Comparison of ENCODE assay signal across 9 cellular contexts in the genomic region with DNA sequence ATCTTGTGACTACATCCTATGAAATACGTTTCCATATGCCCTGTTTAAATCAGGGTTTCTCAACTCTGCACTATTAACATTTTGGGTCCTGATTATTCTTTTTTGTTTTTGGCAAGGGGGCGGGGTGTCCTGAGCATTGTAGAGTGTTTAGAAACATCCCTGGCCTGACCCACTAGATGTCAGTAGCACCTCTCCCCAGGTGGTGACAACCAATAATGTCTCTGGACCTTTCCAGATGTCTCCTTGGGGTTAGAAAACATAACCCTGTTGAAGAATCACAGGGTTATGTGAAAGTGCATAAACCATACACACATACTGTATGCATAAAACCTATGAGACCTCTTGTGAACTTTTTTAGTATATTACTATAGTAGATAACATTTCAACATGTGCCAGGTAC. TPM values are rescaled to one million over a fixed set of nuclear protein-coding genes. Genes with fewer than 3 reads are reported as not detected.
DNase-seq lines count a peak whose midpoint lies in the region; ATAC-seq and TF ChIP-seq lines count a peak whose summit lies in the region.
"Had no signal": no experiment of that assay in that cellular context is flagged by ENCODE, and none has a peak within 500 bp of the region (broad histone marks: within the 10 kb centered on the region; RNA-seq: fewer than 3 reads in every experiment).

No MANE protein-coding gene starts in this region.

- H3K4me3 Mint-ChIP-seq in T-cell (peak overlapping the region; percentile 93 to 96 (median 93)), immature natural killer cell (peak overlapping the region; percentile 96 to 99 (median 97))

- H3K36me3 Mint-ChIP-seq in T-cell (peaks cover 13% of the 10 kb centered on the region), immature natural killer cell (peaks cover 0 to 6% (median 2%) of the 10 kb centered on the region in 3 donors)

- no peak for DNase-seq in AG10803 (ENCODE audit: low read depth)
- no peak for DNase-seq in T-cell
- no peak for DNase-seq in immature natural killer cell
- no peak for DNase-seq in HAP-1 (ENCODE audit: low spot score in 2 of 2)
- DNase-seq in activated effector memory CD4-positive, alpha-beta T cell treated with anti-CD3 and anti-CD28 coated beads, Interleukin-2, amount 50 U/mL, for 16 hours, result no peak
- DNase-seq in head of caudate nucleus, result no peak
- DNase-seq: NCI-H510A had no signal

- no peaks in the 10 kb centered on the region for H3K9me3 ChIP-seq in HAP-1

- CTCF ChIA-PET in T-cell (lab: Charles Lee), result interaction anchor here (0.6 to 0.7 kb wide), 2 partner anchors 85 to 276 kb away, joined by 3 read pairs; no protein-coding TSS in a partner anchor

- intact Hi-C loops in head of caudate nucleus (cut with DNase I), result loop anchor here (5.0 kb wide), 1 partner anchor 155 kb away; a partner anchor contains a TSS

- H3K36me3 ChIP-seq in HAP-1 (replicated peaks), result peaks cover 8% of the 10 kb centered on the region

- in situ Hi-C loops in HAP-1 (cut with MboI; ENCODE audit: low sequenced_read_pairs), result no loop called here

- peak overlapping the region in 1 of 2 donors; percentile 39 for H3K27ac Mint-ChIP-seq in T-cell
- H3K27ac Mint-ChIP-seq in immature natural killer cell, result peak overlapping the region in 5 of 6 donors; percentile 24 to 96 (median 95)

- peak; percentile 32 for ATAC-seq in GM21529 (IDR thresholded peaks at IDR 0.05; ENCODE audit: unreplicated experiment)
- ATAC-seq in T-cell (replicated peaks in 1 of 4), result no peak
- ATAC-seq in GM18909 (IDR thresholded peaks at IDR 0.05; ENCODE audit: poor library complexity, unreplicated experiment), result no peak

- TF ChIP-seq CTCF in AG10803 (conservative IDR thresholded peaks at IDR 0.05; ENCODE audit: low read length), result no peak

- no peaks in the 10 kb centered on the region for H3K9me3 Mint-ChIP-seq in T-cell
- no peaks in the 10 kb centered on the region for H3K9me3 Mint-ChIP-seq in immature natural killer cell

- H3K4me1 Mint-ChIP-seq in T-cell (peaks cover 44 to 49% (median 46%) of the 10 kb centered on the region in 3 donors), immature natural killer cell (peaks cover 43 to 47% of the 10 kb centered on the region in 2 donors)

- no peaks in the 10 kb centered on the region for H3K27me3 ChIP-seq in HAP-1 (ENCODE audit: low read depth)

- POLR2A ChIA-PET in T-cell (lab: Charles Lee), result no interaction called here

- H3K27me3 Mint-ChIP-seq in T-cell, result peaks cover 0 to 2% of the 10 kb centered on the region in 2 donors
- H3K27me3 Mint-ChIP-seq in immature natural killer cell (ENCODE audit: low read depth in 3 of 3), result peaks cover 8 to 18% (median 13%) of the 10 kb centered on the region in 3 donors

- no peaks in the 10 kb centered on the region for H3K4me1 ChIP-seq in HAP-1

- H3K4me3 ChIP-seq in AG10803 (ENCODE audit: low read length) (peak overlapping the region; percentile 99; the same call in 1 of the 2 replicates), HAP-1 (no peak overlapping the region)

RNA-seq across cellular contexts. Expression of a gene that starts 1.4 kb away (rescaled TPM):
- total RNA-seq in T-cell, result 10 to 100 TPM; 28.8 to 53.4 (median 47.9) TPM
- polyA plus RNA-seq in immature natural killer cell, result 1 to 10 TPM; 6.3 to 9.1 (median 7.9) TPM

RNA-seq across cellular contexts. Expression of a gene that starts 1.5 kb away (rescaled TPM):
- 10 to 100 TPM; 20.4 to 23.3 (median 20.6) TPM for total RNA-seq in T-cell
- 10 to 100 TPM; 11.7 to 23.6 (median 15.0) TPM for polyA plus RNA-seq in immature natural killer cell
